ENCODE assay signal across 8 cellular contexts in genomic region chr12:459430-460258, GRCh38. TPM values are rescaled to one million over a fixed set of nuclear protein-coding genes. Genes with fewer than 3 reads are reported as not detected.
DNase-seq lines count a peak whose midpoint lies in the region; ATAC-seq, FAIRE-seq and TF ChIP-seq lines count a peak whose summit lies in the region.

TSS of gene B4GALNT3 (plus strand) at chr12:459939. CDS start at chr12:460377, 438 bp downstream.

- peak within 1 kb of the TSS; percentile 58; the same call in 1 of the 2 replicates for H3K9ac ChIP-seq in BLaER1
- H3K9ac ChIP-seq in GM12878 (ENCODE audit: control insufficient read depth, insufficient read depth, low read length): no peak within 1 kb of the TSS
- no peak within 1 kb of the TSS for H3K9ac ChIP-seq in iPS-18a (ENCODE audit: low read length)
- H3K9ac ChIP-seq in skeletal muscle satellite cell (ENCODE audit: low read depth, low read length): no peak within 1 kb of the TSS

- FAIRE-seq in GM12878 (lab: Jason Lieb, UNC): no peak

- H3K27ac ChIP-seq in BLaER1 (no peak within 1 kb of the TSS), GM12878 (ENCODE audit: control insufficient read depth, insufficient read depth) (no peak within 1 kb of the TSS), iPS-18a (ENCODE audit: low read length) (no peak within 1 kb of the TSS)

- RAD21 ChIA-PET in GM12878 (lab: Charles Lee; ENCODE audit: unreplicated experiment): no interaction called here

- BruUV-seq in GM12878 (replicated peaks; lab: Mats Ljungman, UMichigan): no TSS peak

- peak; percentile 70 for DNase-seq in HT-29 (ENCODE audit: low spot score)
- DNase-seq in SW480 (ENCODE audit: low spot score): peak; percentile 79
- no peak for DNase-seq in GM12878 (ENCODE audit: low read depth, low spot score)
- no peak for DNase-seq in GDM1 (lab: John Stamatoyannopoulos, UW)

- H2AFZ ChIP-seq in GM12878 (ENCODE audit: control insufficient read depth, low read depth, low read length): peak within 1 kb of the TSS; percentile 23; the same call in 1 of the 2 replicates

- no peak for TF ChIP-seq POLR2A in GM12878 (IDR thresholded peaks at IDR 0.05; ENCODE audit: low read depth, low read length)

- intact Hi-C loops in GM12878 (cut with micrococcal nuclease; ENCODE audit: unreplicated experiment): loop anchor here (5.0 kb wide), 1 partner anchor 73 kb away; no protein-coding TSS in a partner anchor

- H3K27me3 ChIP-seq in BLaER1 (peaks cover 67% of the 10 kb centered on the region), GM12878 (replicated peaks in 1 of 2; ENCODE audit: control insufficient read depth in 2 of 2, insufficient read depth in 2 of 2, low read length in 1 of 2) (peaks cover 0 to 16% of the 10 kb centered on the region in 2 experiments), iPS-18a (ENCODE audit: control insufficient read depth, insufficient read depth, low read length) (peaks cover 46% of the 10 kb centered on the region), skeletal muscle satellite cell (ENCODE audit: control insufficient read depth, insufficient read depth, low read length) (peaks cover 87% of the 10 kb centered on the region)

- in situ Hi-C loops in GM12878 (cut with MboI): loop anchor here (5.0 kb wide), 1 partner anchor 93 kb away; no protein-coding TSS in a partner anchor

- no peaks in the 10 kb centered on the region for H3K79me2 ChIP-seq in GM12878 (ENCODE audit: control insufficient read depth, insufficient read depth, low read length)

- H3K36me3 ChIP-seq in BLaER1: no peaks in the 10 kb centered on the region
- H3K36me3 ChIP-seq in GM12878 (ENCODE audit: control insufficient read depth in 2 of 2, insufficient read depth in 2 of 2, low read length in 1 of 2): no peaks in the 10 kb centered on the region
- H3K36me3 ChIP-seq in iPS-18a (ENCODE audit: control insufficient read depth, low read depth, low read length): no peaks in the 10 kb centered on the region
- no peaks in the 10 kb centered on the region for H3K36me3 ChIP-seq in skeletal muscle satellite cell (ENCODE audit: insufficient read depth, low read length)

- CTCF ChIA-PET in GM12878 (lab: Yijun Ruan, JAX): no interaction called here

- H3K4me2 ChIP-seq in BLaER1: peak within 1 kb of the TSS; percentile 93
- H3K4me2 ChIP-seq in GM12878 (ENCODE audit: control insufficient read depth, insufficient read depth): peak within 1 kb of the TSS; percentile 86
- peak within 1 kb of the TSS; percentile 83 for H3K4me2 ChIP-seq in skeletal muscle satellite cell (ENCODE audit: low read length)

- POLR2A ChIA-PET in GM12878 (lab: Charles Lee): no interaction called here

- no peak for TF ChIP-seq EP300 in GM12878 (IDR thresholded peaks at IDR 0.05; ENCODE audit: borderline replicate concordance in 1 of 2, control insufficient read depth in 1 of 2, low read depth in 2 of 2, low read length in 2 of 2)

- H3K9me3 ChIP-seq in BLaER1 (no peaks in the 10 kb centered on the region), GM12878 (replicated peaks; ENCODE audit: control insufficient read depth, insufficient read depth, low read length) (no peaks in the 10 kb centered on the region), iPS-18a (ENCODE audit: control insufficient read depth, low read depth, low read length) (no peaks in the 10 kb centered on the region), skeletal muscle satellite cell (replicated peaks; ENCODE audit: low read length) (no peaks in the 10 kb centered on the region)

- peaks cover 27% of the 10 kb centered on the region; the same call in 1 of the 2 replicates for H4K20me1 ChIP-seq in BLaER1
- no peaks in the 10 kb centered on the region for H4K20me1 ChIP-seq in GM12878 (ENCODE audit: control insufficient read depth, insufficient read depth)

- H3K4me3 ChIP-seq in BLaER1 (peak within 1 kb of the TSS; percentile 70), GM12878 (peak within 1 kb of the TSS; percentile 60; the same call in 1 of the 2 replicates), iPS-18a (ENCODE audit: low read length) (peak within 1 kb of the TSS; percentile 69), skeletal muscle satellite cell (ENCODE audit: low read length) (peak within 1 kb of the TSS; percentile 58)

- SMC1A ChIA-PET in GM12878 (lab: Charles Lee; ENCODE audit: uncharacterized antibody, unreplicated experiment): no interaction called here

- 20% methylated on average over 48 of the region's 82 CpGs for WGBS in GM12878 (ENCODE audit: insufficient coverage, insufficient replicate concordance, low lambda C conversion rate, missing lambda C conversion rate)

- H3K4me1 ChIP-seq in BLaER1: peaks cover 14% of the 10 kb centered on the region; the same call in 1 of the 2 replicates
- no peaks in the 10 kb centered on the region for H3K4me1 ChIP-seq in GM12878 (ENCODE audit: control insufficient read depth, insufficient read depth, low read length)
- H3K4me1 ChIP-seq in iPS-18a (ENCODE audit: control insufficient read depth, low read depth, low read length): peaks cover 4% of the 10 kb centered on the region
- H3K4me1 ChIP-seq in skeletal muscle satellite cell (ENCODE audit: control insufficient read depth, insufficient read depth, low read length): peaks cover 7% of the 10 kb centered on the region

- TF ChIP-seq RAD21 in GM12878 (IDR thresholded peaks at IDR 0.05; ENCODE audit: insufficient read depth, low read depth, low read length): no peak

- ATAC-seq in GM12878 (peak; percentile 47), GM18907 (IDR thresholded peaks at IDR 0.05; ENCODE audit: unreplicated experiment) (no peak)

- no peak for TF ChIP-seq CTCF in GM12878 (IDR thresholded peaks at IDR 0.05 in 2 of 3, conservative IDR thresholded peaks at IDR 0.05 in 1 of 3; ENCODE audit: control insufficient read depth in 2 of 3, extremely low read depth in 1 of 3, insufficient read depth in 1 of 3, low read depth in 3 of 3, low read length in 3 of 3)

TF ChIP-seq in GM12878, 131 proteins besides CTCF, POLR2A, EP300 and RAD21:
- no peak for TF ChIP-seq KLF5 (IDR thresholded peaks at IDR 0.05; ENCODE audit: partially characterized antibody)
- TF ChIP-seq MTA3 (IDR thresholded peaks at IDR 0.05; ENCODE audit: borderline replicate concordance, low read length): no peak
TF ChIP-seq in GM12878: peak in this region for 0.

RNA-seq across cellular contexts. Expression of gene B4GALNT3, which starts in this region (rescaled TPM):
- 25.5 and 30.8 TPM in 2 replicates for total RNA-seq in HT-29 (2014; rRNA removed; shearing (Covaris generic))
- 0.06 TPM in 1 of 2 replicates, not detected in the other for total RNA-seq in GM12878 (2013; cell fraction: nucleolus; rRNA removed)
- total RNA-seq in GM12878 (2014; rRNA removed): 3.1 and 3.6 TPM in 2 replicates
- 2.3 and 2.7 TPM in 2 replicates for total RNA-seq in GM12878 (2014; rRNA removed; fragmentation: Illumina TruSeq; extraction: Trizol)
- total RNA-seq in GM12878 (2021): 3.1 and 3.8 TPM in 2 replicates
- polyA plus RNA-seq in GM12878 (2011; ENCODE audit: low read depth): 0.83 TPM
- 0.01 TPM in 1 of 2 replicates, not detected in the other for polyA plus RNA-seq in GM12878 (2011; rRNA removed)
- 0.03 and 0.07 TPM in 2 replicates for polyA plus RNA-seq in GM12878 (2011; cell fraction: cytosol; rRNA removed)
- polyA plus RNA-seq in GM12878 (2011; cell fraction: nucleus; rRNA removed): 0.04 and 0.15 TPM in 2 replicates
- 0.84 and 0.91 TPM in 2 replicates for polyA plus RNA-seq in GM12878 (2012)
- polyA plus RNA-seq in GM12878 (2014; fragmentation: Illumina TruSeq; extraction: Trizol): 0.57 and 1.8 TPM in 2 replicates
- under 1 TPM; 0.05 to 0.26 TPM for polyA plus RNA-seq in GM12878 (2014; fragmentation: Nextera tagmentation; extraction: Ambion mirVana)
- 2.2 and 2.8 TPM in 2 replicates for polyA plus RNA-seq in GM12878 (2014; rRNA removed)
- polyA plus RNA-seq in GM12878 (2016; fragmentation: Nextera tagmentation; extraction: Ambion mirVana): 1 to 10 TPM; 3.8 to 4.2 TPM
- 0.07 TPM in 1 of 2 replicates, not detected in the other for polyA minus RNA-seq in GM12878 (2011; rRNA and poly(A)+ RNA removed)
- not detected in 2 replicates for polyA minus RNA-seq in GM12878 (2011; cell fraction: cytosol; rRNA and poly(A)+ RNA removed)
- not detected in 2 replicates for polyA minus RNA-seq in GM12878 (2011; cell fraction: nucleus; rRNA and poly(A)+ RNA removed)
- total RNA-seq in skeletal muscle satellite cell (2012; rRNA removed): 0.22 and 0.76 TPM in 2 replicates

Comparison
In these comparisons a context has a peak if more than half of its experiments do, and no peak if none do; other contexts are left out.
1. DNase-seq: peak in HT-29 (single experiment) and SW480 (single experiment); none in GM12878 (single experiment) and GDM1 (single experiment).
2. Peak in every context shown above with its lines, with median percentiles within 50 percentile points of each other: H3K4me2 ChIP-seq and H3K4me3 ChIP-seq.